ENCODE assay signal across 1 cellular context in the genomic region with DNA sequence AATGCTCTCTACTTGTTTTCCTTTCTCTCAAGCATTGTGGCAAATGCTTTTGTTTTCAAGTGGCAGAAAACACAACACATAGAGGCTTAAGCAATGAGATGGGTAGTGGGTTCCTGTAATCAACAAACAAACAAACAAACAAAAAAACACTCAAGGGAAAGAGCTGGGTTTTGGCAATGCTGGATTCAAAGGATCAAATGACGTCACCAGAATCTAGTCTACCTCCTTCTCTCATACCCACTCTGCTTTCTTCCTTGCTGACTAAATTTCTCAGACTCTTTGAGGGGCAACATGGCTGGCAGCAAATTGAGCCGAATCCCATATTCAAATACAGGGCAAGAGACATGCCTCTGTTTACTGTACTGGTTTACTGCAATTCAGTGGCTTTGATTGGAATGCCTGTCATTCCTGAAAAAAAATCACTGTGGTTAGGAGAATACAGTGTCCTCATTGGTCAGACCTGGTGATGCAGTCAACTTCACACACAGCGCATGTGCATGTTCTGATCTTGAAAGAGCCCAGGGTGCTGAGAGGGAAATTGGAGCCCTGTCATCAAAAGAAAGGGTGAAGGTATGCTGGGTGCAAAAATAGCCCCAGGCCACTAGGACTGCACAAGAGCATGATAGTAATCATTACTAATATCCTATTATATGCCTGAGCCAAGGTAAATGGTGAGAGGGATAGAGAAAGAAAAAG.
TF ChIP-seq lines count a peak whose summit lies in the region.

No MANE protein-coding gene starts in this region.

TF ChIP-seq in HCT116, 20 proteins besides CTCF, POLR2A, EP300 and RAD21:
- TF ChIP-seq ZNF274 (IDR thresholded peaks at IDR 0.05; ENCODE audit: low read depth, low read length) (no peak), SRF (IDR thresholded peaks at IDR 0.05; ENCODE audit: low read depth) (no peak), YY1 (IDR thresholded peaks at IDR 0.05; ENCODE audit: extremely low read depth, insufficient replicate concordance, low read depth, low read length) (no peak), EZH2phosphoT487 (IDR thresholded peaks at IDR 0.05; ENCODE audit: borderline replicate concordance) (no peak), FOSL1 (IDR thresholded peaks at IDR 0.05; ENCODE audit: low read depth) (no peak), EZH2 (IDR thresholded peaks at IDR 0.05) (no peak), POLR2AphosphoS5 (IDR thresholded peaks at IDR 0.05; ENCODE audit: low read depth, low read length) (no peak), JUND (IDR thresholded peaks at IDR 0.05) (no peak), SP1 (IDR thresholded peaks at IDR 0.05; ENCODE audit: low read depth) (no peak), CBX3 (IDR thresholded peaks at IDR 0.05; ENCODE audit: low read depth) (no peak), TCF7L2 (IDR thresholded peaks at IDR 0.05; ENCODE audit: borderline replicate concordance, extremely low read depth, insufficient read depth, insufficient read length) (no peak), CEBPB (IDR thresholded peaks at IDR 0.05; ENCODE audit: low read depth) (no peak)
- TF ChIP-seq, protein P1, sequence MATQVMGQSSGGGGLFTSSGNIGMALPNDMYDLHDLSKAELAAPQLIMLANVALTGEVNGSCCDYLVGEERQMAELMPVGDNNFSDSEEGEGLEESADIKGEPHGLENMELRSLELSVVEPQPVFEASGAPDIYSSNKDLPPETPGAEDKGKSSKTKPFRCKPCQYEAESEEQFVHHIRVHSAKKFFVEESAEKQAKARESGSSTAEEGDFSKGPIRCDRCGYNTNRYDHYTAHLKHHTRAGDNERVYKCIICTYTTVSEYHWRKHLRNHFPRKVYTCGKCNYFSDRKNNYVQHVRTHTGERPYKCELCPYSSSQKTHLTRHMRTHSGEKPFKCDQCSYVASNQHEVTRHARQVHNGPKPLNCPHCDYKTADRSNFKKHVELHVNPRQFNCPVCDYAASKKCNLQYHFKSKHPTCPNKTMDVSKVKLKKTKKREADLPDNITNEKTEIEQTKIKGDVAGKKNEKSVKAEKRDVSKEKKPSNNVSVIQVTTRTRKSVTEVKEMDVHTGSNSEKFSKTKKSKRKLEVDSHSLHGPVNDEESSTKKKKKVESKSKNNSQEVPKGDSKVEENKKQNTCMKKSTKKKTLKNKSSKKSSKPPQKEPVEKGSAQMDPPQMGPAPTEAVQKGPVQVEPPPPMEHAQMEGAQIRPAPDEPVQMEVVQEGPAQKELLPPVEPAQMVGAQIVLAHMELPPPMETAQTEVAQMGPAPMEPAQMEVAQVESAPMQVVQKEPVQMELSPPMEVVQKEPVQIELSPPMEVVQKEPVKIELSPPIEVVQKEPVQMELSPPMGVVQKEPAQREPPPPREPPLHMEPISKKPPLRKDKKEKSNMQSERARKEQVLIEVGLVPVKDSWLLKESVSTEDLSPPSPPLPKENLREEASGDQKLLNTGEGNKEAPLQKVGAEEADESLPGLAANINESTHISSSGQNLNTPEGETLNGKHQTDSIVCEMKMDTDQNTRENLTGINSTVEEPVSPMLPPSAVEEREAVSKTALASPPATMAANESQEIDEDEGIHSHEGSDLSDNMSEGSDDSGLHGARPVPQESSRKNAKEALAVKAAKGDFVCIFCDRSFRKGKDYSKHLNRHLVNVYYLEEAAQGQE (IDR thresholded peaks at IDR 0.05; ENCODE audit: low read depth), result no peak
- TF ChIP-seq, protein P2, sequence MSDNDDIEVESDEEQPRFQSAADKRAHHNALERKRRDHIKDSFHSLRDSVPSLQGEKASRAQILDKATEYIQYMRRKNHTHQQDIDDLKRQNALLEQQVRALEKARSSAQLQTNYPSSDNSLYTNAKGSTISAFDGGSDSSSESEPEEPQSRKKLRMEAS (IDR thresholded peaks at IDR 0.05), result no peak
- TF ChIP-seq, protein P3, sequence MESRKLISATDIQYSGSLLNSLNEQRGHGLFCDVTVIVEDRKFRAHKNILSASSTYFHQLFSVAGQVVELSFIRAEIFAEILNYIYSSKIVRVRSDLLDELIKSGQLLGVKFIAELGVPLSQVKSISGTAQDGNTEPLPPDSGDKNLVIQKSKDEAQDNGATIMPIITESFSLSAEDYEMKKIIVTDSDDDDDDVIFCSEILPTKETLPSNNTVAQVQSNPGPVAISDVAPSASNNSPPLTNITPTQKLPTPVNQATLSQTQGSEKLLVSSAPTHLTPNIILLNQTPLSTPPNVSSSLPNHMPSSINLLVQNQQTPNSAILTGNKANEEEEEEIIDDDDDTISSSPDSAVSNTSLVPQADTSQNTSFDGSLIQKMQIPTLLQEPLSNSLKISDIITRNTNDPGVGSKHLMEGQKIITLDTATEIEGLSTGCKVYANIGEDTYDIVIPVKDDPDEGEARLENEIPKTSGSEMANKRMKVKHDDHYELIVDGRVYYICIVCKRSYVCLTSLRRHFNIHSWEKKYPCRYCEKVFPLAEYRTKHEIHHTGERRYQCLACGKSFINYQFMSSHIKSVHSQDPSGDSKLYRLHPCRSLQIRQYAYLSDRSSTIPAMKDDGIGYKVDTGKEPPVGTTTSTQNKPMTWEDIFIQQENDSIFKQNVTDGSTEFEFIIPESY (IDR thresholded peaks at IDR 0.05; ENCODE audit: extremely low read depth, insufficient replicate concordance, low read length), result no peak
